Comparison of ENCODE assay signal across 8 cellular contexts in the genomic region with DNA sequence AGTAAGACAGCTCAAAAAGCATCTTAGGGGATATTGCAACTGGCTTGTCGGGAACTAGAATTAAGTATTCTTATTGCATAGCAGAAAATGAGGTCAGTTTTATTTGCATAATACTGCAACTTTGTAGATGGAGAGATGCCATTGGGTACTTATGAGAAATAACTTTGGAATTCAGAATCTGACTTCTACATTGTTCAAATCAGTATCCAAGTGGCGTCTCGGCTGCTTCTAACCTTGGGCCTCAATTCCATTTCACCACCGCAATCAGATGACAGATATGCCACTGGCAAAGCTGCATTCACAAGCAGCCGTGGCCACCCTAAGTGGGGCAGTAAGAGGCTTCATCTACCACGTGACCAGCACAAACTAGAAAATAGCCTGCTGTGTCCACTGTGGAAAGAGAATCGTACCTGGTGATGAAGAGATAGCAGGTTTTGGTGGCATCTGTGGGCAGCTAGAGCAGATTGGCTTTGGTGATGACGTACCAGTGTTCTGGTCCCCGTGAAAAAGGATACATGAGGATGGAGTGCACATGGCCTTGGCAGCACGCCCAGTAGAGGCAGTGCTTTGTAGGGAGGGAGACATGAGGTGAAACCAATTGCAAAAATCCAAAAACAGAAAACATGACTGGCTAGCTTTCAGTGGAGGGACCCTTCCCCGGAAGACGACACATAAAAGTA.
DNase-seq lines count a peak whose midpoint lies in the region; ATAC-seq lines count a peak whose summit lies in the region.

No MANE protein-coding gene starts in this region.

- ATAC-seq in GM19035 (IDR thresholded peaks at IDR 0.05; ENCODE audit: unreplicated experiment) (no peak), GM19452 (IDR thresholded peaks at IDR 0.05; ENCODE audit: unreplicated experiment) (no peak), HG03108 (IDR thresholded peaks at IDR 0.05; ENCODE audit: unreplicated experiment) (no peak)

- DNase-seq in HCEC 1CT (peak; percentile 80), RPMI7951 (ENCODE audit: low read depth) (peak; percentile 81), fibroblast of the conjunctiva (ENCODE audit: low read depth) (peak; percentile 78), stromal cell of bone marrow (ENCODE audit: low read depth) (peak; percentile 65), iPS-NIHi7 (ENCODE audit: extremely low spot score) (no peak)
